1 cellular context compared by ENCODE assay signal in the genomic region with DNA sequence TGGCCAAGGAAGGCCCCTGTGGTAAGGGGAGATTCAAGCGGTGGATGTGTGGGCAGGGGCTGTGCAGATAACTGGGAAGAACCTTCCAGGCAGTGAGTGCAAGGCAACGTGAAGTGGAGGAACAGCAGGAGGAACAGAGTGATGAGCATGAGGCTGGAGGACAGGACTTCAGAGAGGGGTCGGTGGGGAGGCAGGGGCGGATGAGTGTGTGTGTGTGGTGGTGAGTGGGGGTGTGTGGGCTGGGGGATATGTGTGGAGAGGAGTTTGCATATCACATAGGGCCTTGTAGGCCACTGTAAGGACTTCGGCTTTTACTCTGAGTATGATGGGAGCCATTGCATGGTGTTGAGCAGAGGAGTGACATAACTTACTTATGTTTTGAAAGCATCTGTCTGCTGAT.
TF ChIP-seq lines count a peak whose summit lies in the region.

No MANE protein-coding gene starts in this region.

TF ChIP-seq in H1, 55 proteins besides CTCF, POLR2A, EP300 and RAD21:
- TF ChIP-seq, protein P1, sequence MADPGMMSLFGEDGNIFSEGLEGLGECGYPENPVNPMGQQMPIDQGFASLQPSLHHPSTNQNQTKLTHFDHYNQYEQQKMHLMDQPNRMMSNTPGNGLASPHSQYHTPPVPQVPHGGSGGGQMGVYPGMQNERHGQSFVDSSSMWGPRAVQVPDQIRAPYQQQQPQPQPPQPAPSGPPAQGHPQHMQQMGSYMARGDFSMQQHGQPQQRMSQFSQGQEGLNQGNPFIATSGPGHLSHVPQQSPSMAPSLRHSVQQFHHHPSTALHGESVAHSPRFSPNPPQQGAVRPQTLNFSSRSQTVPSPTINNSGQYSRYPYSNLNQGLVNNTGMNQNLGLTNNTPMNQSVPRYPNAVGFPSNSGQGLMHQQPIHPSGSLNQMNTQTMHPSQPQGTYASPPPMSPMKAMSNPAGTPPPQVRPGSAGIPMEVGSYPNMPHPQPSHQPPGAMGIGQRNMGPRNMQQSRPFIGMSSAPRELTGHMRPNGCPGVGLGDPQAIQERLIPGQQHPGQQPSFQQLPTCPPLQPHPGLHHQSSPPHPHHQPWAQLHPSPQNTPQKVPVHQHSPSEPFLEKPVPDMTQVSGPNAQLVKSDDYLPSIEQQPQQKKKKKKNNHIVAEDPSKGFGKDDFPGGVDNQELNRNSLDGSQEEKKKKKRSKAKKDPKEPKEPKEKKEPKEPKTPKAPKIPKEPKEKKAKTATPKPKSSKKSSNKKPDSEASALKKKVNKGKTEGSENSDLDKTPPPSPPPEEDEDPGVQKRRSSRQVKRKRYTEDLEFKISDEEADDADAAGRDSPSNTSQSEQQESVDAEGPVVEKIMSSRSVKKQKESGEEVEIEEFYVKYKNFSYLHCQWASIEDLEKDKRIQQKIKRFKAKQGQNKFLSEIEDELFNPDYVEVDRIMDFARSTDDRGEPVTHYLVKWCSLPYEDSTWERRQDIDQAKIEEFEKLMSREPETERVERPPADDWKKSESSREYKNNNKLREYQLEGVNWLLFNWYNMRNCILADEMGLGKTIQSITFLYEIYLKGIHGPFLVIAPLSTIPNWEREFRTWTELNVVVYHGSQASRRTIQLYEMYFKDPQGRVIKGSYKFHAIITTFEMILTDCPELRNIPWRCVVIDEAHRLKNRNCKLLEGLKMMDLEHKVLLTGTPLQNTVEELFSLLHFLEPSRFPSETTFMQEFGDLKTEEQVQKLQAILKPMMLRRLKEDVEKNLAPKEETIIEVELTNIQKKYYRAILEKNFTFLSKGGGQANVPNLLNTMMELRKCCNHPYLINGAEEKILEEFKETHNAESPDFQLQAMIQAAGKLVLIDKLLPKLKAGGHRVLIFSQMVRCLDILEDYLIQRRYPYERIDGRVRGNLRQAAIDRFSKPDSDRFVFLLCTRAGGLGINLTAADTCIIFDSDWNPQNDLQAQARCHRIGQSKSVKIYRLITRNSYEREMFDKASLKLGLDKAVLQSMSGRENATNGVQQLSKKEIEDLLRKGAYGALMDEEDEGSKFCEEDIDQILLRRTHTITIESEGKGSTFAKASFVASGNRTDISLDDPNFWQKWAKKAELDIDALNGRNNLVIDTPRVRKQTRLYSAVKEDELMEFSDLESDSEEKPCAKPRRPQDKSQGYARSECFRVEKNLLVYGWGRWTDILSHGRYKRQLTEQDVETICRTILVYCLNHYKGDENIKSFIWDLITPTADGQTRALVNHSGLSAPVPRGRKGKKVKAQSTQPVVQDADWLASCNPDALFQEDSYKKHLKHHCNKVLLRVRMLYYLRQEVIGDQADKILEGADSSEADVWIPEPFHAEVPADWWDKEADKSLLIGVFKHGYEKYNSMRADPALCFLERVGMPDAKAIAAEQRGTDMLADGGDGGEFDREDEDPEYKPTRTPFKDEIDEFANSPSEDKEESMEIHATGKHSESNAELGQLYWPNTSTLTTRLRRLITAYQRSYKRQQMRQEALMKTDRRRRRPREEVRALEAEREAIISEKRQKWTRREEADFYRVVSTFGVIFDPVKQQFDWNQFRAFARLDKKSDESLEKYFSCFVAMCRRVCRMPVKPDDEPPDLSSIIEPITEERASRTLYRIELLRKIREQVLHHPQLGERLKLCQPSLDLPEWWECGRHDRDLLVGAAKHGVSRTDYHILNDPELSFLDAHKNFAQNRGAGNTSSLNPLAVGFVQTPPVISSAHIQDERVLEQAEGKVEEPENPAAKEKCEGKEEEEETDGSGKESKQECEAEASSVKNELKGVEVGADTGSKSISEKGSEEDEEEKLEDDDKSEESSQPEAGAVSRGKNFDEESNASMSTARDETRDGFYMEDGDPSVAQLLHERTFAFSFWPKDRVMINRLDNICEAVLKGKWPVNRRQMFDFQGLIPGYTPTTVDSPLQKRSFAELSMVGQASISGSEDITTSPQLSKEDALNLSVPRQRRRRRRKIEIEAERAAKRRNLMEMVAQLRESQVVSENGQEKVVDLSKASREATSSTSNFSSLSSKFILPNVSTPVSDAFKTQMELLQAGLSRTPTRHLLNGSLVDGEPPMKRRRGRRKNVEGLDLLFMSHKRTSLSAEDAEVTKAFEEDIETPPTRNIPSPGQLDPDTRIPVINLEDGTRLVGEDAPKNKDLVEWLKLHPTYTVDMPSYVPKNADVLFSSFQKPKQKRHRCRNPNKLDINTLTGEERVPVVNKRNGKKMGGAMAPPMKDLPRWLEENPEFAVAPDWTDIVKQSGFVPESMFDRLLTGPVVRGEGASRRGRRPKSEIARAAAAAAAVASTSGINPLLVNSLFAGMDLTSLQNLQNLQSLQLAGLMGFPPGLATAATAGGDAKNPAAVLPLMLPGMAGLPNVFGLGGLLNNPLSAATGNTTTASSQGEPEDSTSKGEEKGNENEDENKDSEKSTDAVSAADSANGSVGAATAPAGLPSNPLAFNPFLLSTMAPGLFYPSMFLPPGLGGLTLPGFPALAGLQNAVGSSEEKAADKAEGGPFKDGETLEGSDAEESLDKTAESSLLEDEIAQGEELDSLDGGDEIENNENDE (IDR thresholded peaks at IDR 0.05; ENCODE audit: insufficient replicate concordance, low read length): no peak
- TF ChIP-seq KDM1A (IDR thresholded peaks at IDR 0.05; ENCODE audit: borderline replicate concordance, low read length) (no peak), SIRT6 (IDR thresholded peaks at IDR 0.05; ENCODE audit: low read length) (no peak), KDM4A (IDR thresholded peaks at IDR 0.05; ENCODE audit: low read depth, low read length, severe bottlenecking) (no peak), RNF2 (IDR thresholded peaks at IDR 0.05; ENCODE audit: borderline replicate concordance, low read depth, low read length, missing control alignments, poor library complexity, severe bottlenecking) (no peak), CBX5 (IDR thresholded peaks at IDR 0.05; ENCODE audit: low read depth, low read length) (no peak), TBP (IDR thresholded peaks at IDR 0.05; ENCODE audit: low read depth, low read length) (no peak), HDAC6 (IDR thresholded peaks at IDR 0.05; ENCODE audit: low read depth, low read length) (no peak), SP1 (IDR thresholded peaks at IDR 0.05; ENCODE audit: low read depth, low read length) (no peak), YY1 (IDR thresholded peaks at IDR 0.05; ENCODE audit: low read depth, low read length) (no peak)
